In the genomic region with DNA sequence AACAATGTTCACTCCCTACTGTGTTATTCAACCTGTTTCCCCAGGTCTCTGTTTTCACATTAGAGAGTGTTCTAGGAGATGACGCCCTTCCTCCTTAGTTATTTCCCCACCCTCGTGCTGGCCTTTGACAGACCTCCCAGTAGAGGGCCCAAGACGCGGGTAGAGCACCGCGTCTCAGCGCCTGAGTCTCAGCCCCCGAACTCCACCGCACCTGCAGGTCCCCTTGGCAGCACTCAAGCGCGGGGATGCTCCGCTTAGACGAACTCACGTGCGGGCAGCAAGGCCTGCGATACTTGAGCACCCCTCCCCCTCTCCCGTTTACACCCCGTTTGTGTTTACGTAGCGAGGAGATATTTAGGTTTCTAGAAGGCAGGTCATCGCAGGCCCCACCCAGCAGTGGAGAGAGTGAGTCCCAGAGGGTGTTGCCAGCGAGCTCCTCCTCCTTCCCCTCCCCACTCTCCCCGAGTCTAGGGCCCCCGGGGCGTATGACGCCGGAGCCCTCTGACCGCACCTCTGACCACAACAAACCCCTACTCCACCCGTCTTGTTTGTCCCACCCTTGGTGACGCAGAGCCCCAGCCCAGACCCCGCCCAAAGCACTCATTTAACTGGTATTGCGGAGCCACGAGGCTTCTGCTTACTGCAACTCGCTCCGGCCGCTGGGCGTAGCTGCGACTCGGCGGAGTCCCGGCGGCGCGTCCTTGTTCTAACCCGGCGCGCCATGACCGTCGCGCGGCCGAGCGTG, we compare ENCODE assay signal across 8 cellular contexts. TPM values are rescaled to one million over a fixed set of nuclear protein-coding genes. Genes with fewer than 3 reads are reported as not detected.
DNase-seq lines count a peak whose midpoint lies in the region; ATAC-seq, FAIRE-seq and TF ChIP-seq lines count a peak whose summit lies in the region.

A gene with protein sequence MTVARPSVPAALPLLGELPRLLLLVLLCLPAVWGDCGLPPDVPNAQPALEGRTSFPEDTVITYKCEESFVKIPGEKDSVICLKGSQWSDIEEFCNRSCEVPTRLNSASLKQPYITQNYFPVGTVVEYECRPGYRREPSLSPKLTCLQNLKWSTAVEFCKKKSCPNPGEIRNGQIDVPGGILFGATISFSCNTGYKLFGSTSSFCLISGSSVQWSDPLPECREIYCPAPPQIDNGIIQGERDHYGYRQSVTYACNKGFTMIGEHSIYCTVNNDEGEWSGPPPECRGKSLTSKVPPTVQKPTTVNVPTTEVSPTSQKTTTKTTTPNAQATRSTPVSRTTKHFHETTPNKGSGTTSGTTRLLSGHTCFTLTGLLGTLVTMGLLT (plus strand): TSS at position 634 of the 745 bp plus-strand sequence. CDS start 88 bp downstream, at position 722.

- peaks cover 46% of the 10 kb centered on the region for H3K4me1 Mint-ChIP-seq in activated naive CD8-positive, alpha-beta T cell treated with anti-CD3 and anti-CD28 coated beads, Interleukin-2, amount 50 U/mL, for 24 hours

- peaks cover 40% of the 10 kb centered on the region for H3K36me3 Mint-ChIP-seq in activated naive CD8-positive, alpha-beta T cell treated with anti-CD3 and anti-CD28 coated beads, Interleukin-2, amount 50 U/mL, for 24 hours (ENCODE audit: low read depth)

- H3K27me3 ChIP-seq in pancreas (no peaks in the 10 kb centered on the region), tibial artery (no peaks in the 10 kb centered on the region)

- H3K9me3 Mint-ChIP-seq in activated naive CD8-positive, alpha-beta T cell treated with anti-CD3 and anti-CD28 coated beads, Interleukin-2, amount 50 U/mL, for 24 hours = no peaks in the 10 kb centered on the region

- TF ChIP-seq POLR2A in GM10847 (IDR thresholded peaks at IDR 0.05; ENCODE audit: extremely low read depth, insufficient read length) = peak; percentile 85

- ATAC-seq in HG02571 (IDR thresholded peaks at IDR 0.05; ENCODE audit: unreplicated experiment) (peak; percentile 94), Right ventricle myocardium inferior (peak; percentile 98), pancreas (peak; percentile 82 to 92 (median 88))
- ATAC-seq in activated naive CD8-positive, alpha-beta T cell treated with anti-CD3 and anti-CD28 coated beads, Interleukin-2, amount 50 U/mL, for 24 hours = peak; percentile 96

- intact Hi-C loops in Right ventricle myocardium inferior (cut with DNase I) (loop anchor here (2.0 to 5.0 kb wide), 2 partner anchors 69 to 116 kb away; no protein-coding TSS in a partner anchor), pancreas (cut with DNase I) (loop anchor here in 1 of 3 donors (10.0 kb wide), 1 partner anchor 236 kb away; a partner anchor contains a TSS), tibial artery (cut with DNase I; ENCODE audit: low total_unique reads) (no loop called here)

- no peak for FAIRE-seq in pancreas (lab: Jason Lieb, UNC)

- peaks cover 2% of the 10 kb centered on the region for H3K27me3 Mint-ChIP-seq in activated naive CD8-positive, alpha-beta T cell treated with anti-CD3 and anti-CD28 coated beads, Interleukin-2, amount 50 U/mL, for 24 hours

- H3K27ac ChIP-seq in pancreas (peak within 1 kb of the TSS; percentile 77 to 95 (median 86)), tibial artery (peak within 1 kb of the TSS; percentile 89 to 93)

- H3K4me3 ChIP-seq in pancreas = peak within 1 kb of the TSS; percentile 57 to 89 (median 72)
- peak within 1 kb of the TSS; percentile 93 to 99 for H3K4me3 ChIP-seq in tibial artery

- no peaks in the 10 kb centered on the region for H3K9me3 ChIP-seq in pancreas
- H3K9me3 ChIP-seq in tibial artery = no peaks in the 10 kb centered on the region

- 0% methylated on average over 52 to 53 of the region's 53 CpGs for WGBS in pancreas, 2 donors

- H3K36me3 ChIP-seq in pancreas (peaks cover 0 to 5% (median 0%) of the 10 kb centered on the region in 3 donors), tibial artery (peaks cover 3 to 16% (median 14%) of the 10 kb centered on the region in 3 donors)

- H3K4me1 ChIP-seq in pancreas (peaks cover 16 to 38% (median 32%) of the 10 kb centered on the region in 3 donors), tibial artery (peaks cover 0 to 18% (median 10%) of the 10 kb centered on the region in 4 donors)

- H3K4me3 Mint-ChIP-seq in activated naive CD8-positive, alpha-beta T cell treated with anti-CD3 and anti-CD28 coated beads, Interleukin-2, amount 50 U/mL, for 24 hours = peak within 1 kb of the TSS; percentile 97

- DNase-seq in NCI-H1048 (lab: John Stamatoyannopoulos, UW) (peak; percentile 99), SW 1271 (lab: John Stamatoyannopoulos, UW) (peak; percentile 89 to 96), Right ventricle myocardium inferior (ENCODE audit: missing footprints) (peak; percentile 98), pancreas (peak; percentile 87 to 96 (median 91)), tibial artery (peak; percentile 96 to 97)
- DNase-seq in activated naive CD8-positive, alpha-beta T cell treated with anti-CD3 and anti-CD28 coated beads, Interleukin-2, amount 50 U/mL, for 24 hours = peak; percentile 98

- H3K27ac Mint-ChIP-seq in activated naive CD8-positive, alpha-beta T cell treated with anti-CD3 and anti-CD28 coated beads, Interleukin-2, amount 50 U/mL, for 24 hours = peak within 1 kb of the TSS; percentile 99

- TF ChIP-seq CTCF in pancreas (IDR thresholded peaks at IDR 0.05) (no peak), tibial artery (IDR thresholded peaks at IDR 0.05) (peak in 1 of 2 experiments; percentile 6)

RNA-seq across cellular contexts. Expression of the gene that starts here (rescaled TPM):
- 68.9 TPM for total RNA-seq in Right ventricle myocardium inferior
- total RNA-seq in pancreas = 10 to 100 TPM in 5 of 6 donors, 1 to 10 TPM in 1; 8.6 to 25.7 (median 15.7) TPM
- polyA plus RNA-seq in pancreas = 10 to 100 TPM in 1 of 2 donors, 1 to 10 TPM in 1; 8.1 to 20.7 TPM

Comparison
In these comparisons a context has a peak if more than half of its experiments do, and no peak if none do; other contexts are left out.
1. Peak in every context shown above with its lines: DNase-seq, ATAC-seq, H3K4me3 ChIP-seq and H3K27ac ChIP-seq.